Comparison of ENCODE assay signal across 2 cellular contexts in the genomic region with DNA sequence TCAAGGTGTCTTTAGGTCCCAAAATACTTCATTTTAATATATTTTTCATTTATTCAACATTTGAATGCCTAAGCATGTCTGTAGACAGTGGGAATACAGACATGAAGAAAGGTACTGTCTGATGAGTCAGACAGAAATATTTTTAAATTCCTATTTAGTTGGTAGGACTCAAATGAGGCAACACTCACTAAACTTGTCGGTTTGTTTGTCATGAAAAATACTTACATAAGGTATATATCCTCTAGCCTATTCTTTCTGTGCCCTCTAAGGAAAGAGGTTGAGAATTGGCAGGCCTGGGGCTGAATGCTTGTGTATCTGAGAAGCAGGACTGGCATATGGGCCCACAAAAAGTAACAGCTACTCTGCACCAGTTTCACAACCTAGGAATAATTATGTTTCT.
TF ChIP-seq lines count a peak whose summit lies in the region.

No MANE protein-coding gene starts in this region.

TF ChIP-seq in IMR-90, 13 proteins besides CTCF, POLR2A, EP300 and RAD21 (continued from another document):
- TF ChIP-seq MAZ (IDR thresholded peaks at IDR 0.05; ENCODE audit: borderline replicate concordance, low read depth, low read length) (no peak), RFX5 (IDR thresholded peaks at IDR 0.05; ENCODE audit: low read depth, low read length) (no peak), FOS (IDR thresholded peaks at IDR 0.05; ENCODE audit: low read depth, low read length) (peak; percentile 36; the same call in 1 of the 2 replicates), CEBPB (IDR thresholded peaks at IDR 0.05; ENCODE audit: low read depth, low read length) (peak; percentile 60)

TF ChIP-seq in WTC11, 78 proteins besides CTCF, POLR2A, EP300 and RAD21:
- TF ChIP-seq, protein P1, sequence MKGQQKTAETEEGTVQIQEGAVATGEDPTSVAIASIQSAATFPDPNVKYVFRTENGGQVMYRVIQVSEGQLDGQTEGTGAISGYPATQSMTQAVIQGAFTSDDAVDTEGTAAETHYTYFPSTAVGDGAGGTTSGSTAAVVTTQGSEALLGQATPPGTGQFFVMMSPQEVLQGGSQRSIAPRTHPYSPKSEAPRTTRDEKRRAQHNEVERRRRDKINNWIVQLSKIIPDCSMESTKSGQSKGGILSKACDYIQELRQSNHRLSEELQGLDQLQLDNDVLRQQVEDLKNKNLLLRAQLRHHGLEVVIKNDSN (CRISPR knock-in tag; IDR thresholded peaks at IDR 0.05), result no peak
- no peak for TF ChIP-seq ZNF219 (CRISPR knock-in tag; IDR thresholded peaks at IDR 0.05; ENCODE audit: borderline replicate concordance)
- TF ChIP-seq CREB1 (CRISPR knock-in tag; IDR thresholded peaks at IDR 0.05), result no peak
TF ChIP-seq in WTC11: peak in this region for 0.
